ENCODE assay signal across 7 cellular contexts in genomic region chr11:2533642-2534115, GRCh38.
A peak's percentile ranks its signal among the peaks of the same experiment; 100 is the strongest.
DNase-seq lines count a peak whose midpoint lies in the region; ATAC-seq, FAIRE-seq and TF ChIP-seq lines count a peak whose summit lies in the region.

No MANE protein-coding gene starts in this region.

- TF ChIP-seq RAD21 in GM12878 (IDR thresholded peaks at IDR 0.05; ENCODE audit: insufficient read depth, low read depth, low read length): no peak

- H3K36me3 ChIP-seq in GM12878 (ENCODE audit: control insufficient read depth in 2 of 2, insufficient read depth in 2 of 2, low read length in 1 of 2): no peaks in the 10 kb centered on the region

- no peak overlapping the region for H3K4me3 ChIP-seq in GM12878

- FAIRE-seq in GM12892 (lab: Jason Lieb, UNC): peak; percentile 61
- no peak for FAIRE-seq in GM12878 (lab: Jason Lieb, UNC)

- ATAC-seq in GM12878 (peak; percentile 46), HG03196 (IDR thresholded peaks at IDR 0.05; ENCODE audit: unreplicated experiment) (no peak)

- H3K27me3 ChIP-seq in GM12878 (replicated peaks in 1 of 2; ENCODE audit: control insufficient read depth in 2 of 2, insufficient read depth in 2 of 2, low read length in 1 of 2): peaks cover 1 to 3% of the 10 kb centered on the region in 2 experiments; a peak in 1 of 4 replicates

- TF ChIP-seq EP300 in GM12878 (IDR thresholded peaks at IDR 0.05; ENCODE audit: borderline replicate concordance in 1 of 2, control insufficient read depth in 1 of 2, low read depth in 2 of 2, low read length in 2 of 2): no peak

- RAD21 ChIA-PET in GM12878 (lab: Charles Lee; ENCODE audit: unreplicated experiment): interaction anchor here (0.6 to 7.0 kb wide), 8 partner anchors 106 to 557 kb away, joined by 3 to 151 read pairs (median 5); no protein-coding TSS in a partner anchor

- no peak overlapping the region for H3K27ac ChIP-seq in GM12878 (ENCODE audit: control insufficient read depth, insufficient read depth)

- peaks cover 8% of the 10 kb centered on the region for H3K4me1 ChIP-seq in GM12878 (ENCODE audit: control insufficient read depth, insufficient read depth, low read length)

- DNase-seq in GM12892 (ENCODE audit: insufficient read length) (no peak), NOMO-1 (lab: John Stamatoyannopoulos, UW; ENCODE audit: unreplicated experiment in 2 of 2) (peak; percentile 69 to 79), GM12878 (ENCODE audit: low read depth, low spot score) (no peak), iris pigment epithelial cell (ENCODE audit: low read depth) (peak; percentile 95), cerebellar nuclear complex (lab: John Stamatoyannopoulos, UW) (no peak)
- DNase-seq in stimulated activated CD8-positive, alpha-beta memory T cell treated with anti-CD3 and anti-CD28 coated beads, Interleukin-12 subunit alpha, Interleukin-12 subunit beta, amount 100 ng/mL, for 1 hour (ENCODE audit: low read depth): peak; percentile 14

- no peak overlapping the region for H3K4me2 ChIP-seq in GM12878 (ENCODE audit: control insufficient read depth, insufficient read depth)

- CTCF ChIA-PET in GM12878 (lab: Yijun Ruan, JAX): interaction anchor here (0.8 to 6.5 kb wide), 18 partner anchors 12 to 709 kb away, joined by 3 to 233 read pairs (median 3); partner anchors contain the start of gene CDKN1C

- WGBS in GM12878 (ENCODE audit: insufficient coverage, insufficient replicate concordance, low lambda C conversion rate, missing lambda C conversion rate): 10% methylated on average over 18 of the region's 18 CpGs

- SMC1A ChIA-PET in GM12878 (lab: Charles Lee; ENCODE audit: uncharacterized antibody, unreplicated experiment): interaction anchor here (0.6 to 5.4 kb wide), 5 partner anchors 145 to 436 kb away, joined by 3 to 108 read pairs (median 4); no protein-coding TSS in a partner anchor

- no TSS peak for BruUV-seq in GM12878 (replicated peaks; lab: Mats Ljungman, UMichigan)

- no peak for TF ChIP-seq CTCF in GM12878 (IDR thresholded peaks at IDR 0.05 in 2 of 3, conservative IDR thresholded peaks at IDR 0.05 in 1 of 3; ENCODE audit: control insufficient read depth in 2 of 3, extremely low read depth in 1 of 3, insufficient read depth in 1 of 3, low read depth in 3 of 3, low read length in 3 of 3)

- H4K20me1 ChIP-seq in GM12878 (ENCODE audit: control insufficient read depth, insufficient read depth): peaks cover 4% of the 10 kb centered on the region; the same call in 1 of the 2 replicates

- H3K79me2 ChIP-seq in GM12878 (ENCODE audit: control insufficient read depth, insufficient read depth, low read length): no peaks in the 10 kb centered on the region

- H3K9ac ChIP-seq in GM12878 (ENCODE audit: control insufficient read depth, insufficient read depth, low read length): no peak overlapping the region

- in situ Hi-C loops in GM12878 (cut with MboI): loop anchor here (5.0 kb wide), 3 partner anchors 106 to 559 kb away; partner anchors contain the start of gene CDKN1C

- no peak for TF ChIP-seq POLR2A in GM12892 (IDR thresholded peaks at IDR 0.05; ENCODE audit: low read depth, low read length)
- TF ChIP-seq POLR2A in GM12878 (IDR thresholded peaks at IDR 0.05; ENCODE audit: low read depth, low read length): no peak

- intact Hi-C loops in GM12878 (cut with micrococcal nuclease; ENCODE audit: unreplicated experiment): loop anchor here (1.0 to 10.0 kb wide), 5 partner anchors 165 to 559 kb away; partner anchors contain the start of gene KCNQ1OT1

- H2AFZ ChIP-seq in GM12878 (ENCODE audit: control insufficient read depth, low read depth, low read length): no peak overlapping the region

- POLR2A ChIA-PET in GM12878 (lab: Charles Lee): interaction anchor here (0.6 kb wide), 1 partner anchor 355 kb away, joined by 3 read pairs; no protein-coding TSS in a partner anchor

- no peaks in the 10 kb centered on the region for H3K9me3 ChIP-seq in GM12878 (replicated peaks; ENCODE audit: control insufficient read depth, insufficient read depth, low read length)

TF ChIP-seq in GM12878, 131 proteins besides CTCF, POLR2A, EP300 and RAD21:
- TF ChIP-seq ATF7 (IDR thresholded peaks at IDR 0.05; ENCODE audit: low read depth) (peak; percentile 43; the same call in 1 of the 2 replicates), CBFB (IDR thresholded peaks at IDR 0.05; ENCODE audit: low read depth) (peak; percentile 44; the same call in 1 of the 2 replicates), USF1 (IDR thresholded peaks at IDR 0.05; ENCODE audit: borderline replicate concordance, extremely low read length, insufficient read depth, low read depth, low read length) (no peak), HDAC2 (IDR thresholded peaks at IDR 0.05) (no peak), RUNX3 (IDR thresholded peaks at IDR 0.05; ENCODE audit: low read length) (peak; percentile 74)
TF ChIP-seq in GM12878: peak in this region for 3.

Comparison
In these comparisons a context has a peak if more than half of its experiments do, and no peak if none do; other contexts are left out.
1. DNase-seq: peak in NOMO-1 (2 of 2), iris pigment epithelial cell (single experiment) and stimulated activated CD8-positive, alpha-beta memory T cell treated with anti-CD3 and anti-CD28 coated beads, Interleukin-12 subunit alpha, Interleukin-12 subunit beta, amount 100 ng/mL, for 1 hour (single experiment); none in GM12892 (single experiment), GM12878 (single experiment) and cerebellar nuclear complex (0 of 2).